ENCODE assay signal across 21 cellular contexts in the genomic region with DNA sequence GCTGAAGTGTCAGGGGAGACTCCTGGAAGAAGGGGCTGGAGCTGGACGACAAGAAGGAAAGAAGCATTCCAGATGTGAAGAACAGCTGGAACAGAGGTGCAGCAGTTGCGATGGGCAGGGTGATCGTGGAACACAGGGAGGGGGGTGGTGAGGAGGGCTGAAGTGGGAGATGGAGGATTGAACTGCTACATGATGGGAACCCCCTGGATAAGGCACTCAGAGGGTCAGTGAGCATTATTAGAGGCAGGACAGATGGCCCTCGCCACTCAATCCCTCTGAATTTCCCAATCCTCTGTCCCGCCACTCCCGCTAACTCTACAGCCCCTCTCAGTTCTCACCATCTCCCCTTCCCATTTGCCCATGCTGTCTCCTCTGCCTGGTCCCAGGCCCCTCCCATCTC. TPM values are rescaled to one million over a fixed set of nuclear protein-coding genes. Genes with fewer than 3 reads are reported as not detected.
DNase-seq lines count a peak whose midpoint lies in the region; ATAC-seq and TF ChIP-seq lines count a peak whose summit lies in the region.
"Had no signal": no experiment of that assay in that cellular context is flagged by ENCODE, and none has a peak within 500 bp of the region (broad histone marks: within the 10 kb centered on the region; RNA-seq: fewer than 3 reads in every experiment).

No MANE protein-coding gene starts in this region.

- TF ChIP-seq EP300 in upper lobe of left lung (IDR thresholded peaks at IDR 0.05): no peak

- TF ChIP-seq CTCF in HFFc6 (IDR thresholded peaks at IDR 0.05) (no peak), nephron (IDR thresholded peaks at IDR 0.05; ENCODE audit: unreplicated experiment in 3 of 3) (no peak), upper lobe of left lung (IDR thresholded peaks at IDR 0.05) (no peak)

- H3K9me3 Mint-ChIP-seq in HFFc6 (no peaks in the 10 kb centered on the region), nephron (no peaks in the 10 kb centered on the region)
- no peaks in the 10 kb centered on the region for H3K9me3 Mint-ChIP-seq in central memory CD8-positive, alpha-beta T cell
- H3K9me3 Mint-ChIP-seq: T-cell had no signal

- 82 to 86% methylated on average over 6 of the region's 6 CpGs for WGBS in upper lobe of left lung, 2 donors

- no peak for ATAC-seq in central memory CD8-positive, alpha-beta T cell (replicated peaks; ENCODE audit: extremely low read depth, poor library complexity, severe bottlenecking)
- ATAC-seq in upper lobe of left lung (ENCODE audit: low FRiP score in 2 of 2) (no peak), left colon (no peak)
- ATAC-seq: HCT116, PC-3 had no signal

- H3K4me3 Mint-ChIP-seq in HFFc6 (no peak overlapping the region), nephron (no peak overlapping the region)
- no peak overlapping the region for H3K4me3 Mint-ChIP-seq in central memory CD8-positive, alpha-beta T cell
- H3K4me3 Mint-ChIP-seq: activated CD8-positive, alpha-beta memory T cell treated with anti-CD3 and anti-CD28 coated beads, Interleukin-2, amount 10 ng/mL, durations not matched to agents 7 days and 5 days; activated naive CD8-positive, alpha-beta T cell; T-cell had no signal

- H3K36me3 ChIP-seq in upper lobe of left lung: peaks cover 11 to 37% (median 31%) of the 10 kb centered on the region in 4 donors

- peaks cover 15 to 28% (median 20%) of the 10 kb centered on the region in 4 donors for H3K4me1 ChIP-seq in upper lobe of left lung

- intact Hi-C loops in left colon (cut with DNase I, micrococcal nuclease): no loop called here

- H3K9me3 ChIP-seq in upper lobe of left lung: no peaks in the 10 kb centered on the region

- H3K4me1 Mint-ChIP-seq in HFFc6 (ENCODE audit: low read depth) (peaks cover 40% of the 10 kb centered on the region), nephron (peaks cover 20% of the 10 kb centered on the region)
- H3K4me1 Mint-ChIP-seq in central memory CD8-positive, alpha-beta T cell: peaks cover 10% of the 10 kb centered on the region

- H3K27ac Mint-ChIP-seq in HFFc6 (peak overlapping the region; percentile 35), nephron (peak overlapping the region; percentile 34 to 66 (median 37))
- H3K27ac Mint-ChIP-seq in central memory CD8-positive, alpha-beta T cell (ENCODE audit: low read depth): peak overlapping the region; percentile 78
- H3K27ac Mint-ChIP-seq: activated CD8-positive, alpha-beta memory T cell treated with anti-CD3 and anti-CD28 coated beads, Interleukin-2, amount 10 ng/mL, durations not matched to agents 7 days and 5 days; activated naive CD8-positive, alpha-beta T cell; T-cell had no signal

- peak overlapping the region; percentile 61 to 72 (median 70) for H3K27ac ChIP-seq in upper lobe of left lung
- H3K27ac ChIP-seq: HL-60 had no signal

- H3K4me3 ChIP-seq in upper lobe of left lung: no peak overlapping the region

- DNase-seq in HFFc6 (no peak), upper lobe of left lung (no peak), left colon (no peak), mucosa of gallbladder (ENCODE audit: low spot score) (no peak)
- DNase-seq in central memory CD8-positive, alpha-beta T cell (ENCODE audit: low spot score in 2 of 2): no peak
- DNase-seq in activated CD8-positive, alpha-beta memory T cell treated with anti-CD3 and anti-CD28 coated beads, Interleukin-2, amount 50 U/mL, for 4 hours: no peak
- DNase-seq: activated CD8-positive, alpha-beta memory T cell treated with anti-CD3 and anti-CD28 coated beads, Interleukin-2, amount 10 ng/mL, durations not matched to agents 7 days and 5 days; COR-L47; DND-41; NCI-H146; NCI-H2171; NCI-H748 treated with DMSO at 0.1 percent for 48 hours; occipital lobe; PC-3; retina; SHP77 treated with DMSO at 0.1 percent for 48 hours had no signal

- TF ChIP-seq POLR2A in upper lobe of left lung (IDR thresholded peaks at IDR 0.05): no peak

- H3K27me3 ChIP-seq in upper lobe of left lung: no peaks in the 10 kb centered on the region

- peaks cover 20% of the 10 kb centered on the region for H3K27me3 Mint-ChIP-seq in HFFc6 (ENCODE audit: insufficient read depth)
- H3K27me3 Mint-ChIP-seq in central memory CD8-positive, alpha-beta T cell: no peaks in the 10 kb centered on the region
- H3K27me3 Mint-ChIP-seq in nephron (ENCODE audit: low read depth): no peaks in the 10 kb centered on the region

- peaks cover 24% of the 10 kb centered on the region for H3K36me3 Mint-ChIP-seq in HFFc6 (ENCODE audit: low read depth)
- peaks cover 7% of the 10 kb centered on the region for H3K36me3 Mint-ChIP-seq in central memory CD8-positive, alpha-beta T cell (ENCODE audit: insufficient read depth)
- H3K36me3 Mint-ChIP-seq in nephron (ENCODE audit: low read depth): peaks cover 30% of the 10 kb centered on the region
- H3K36me3 Mint-ChIP-seq: activated CD8-positive, alpha-beta memory T cell treated with anti-CD3 and anti-CD28 coated beads, Interleukin-2, amount 10 ng/mL, durations not matched to agents 7 days and 5 days; activated naive CD8-positive, alpha-beta T cell had no signal

RNA-seq across cellular contexts. Expression of a gene that starts 14.0 kb away (rescaled TPM):
- 100 to 1,000 TPM; 527 to 680 (median 557) TPM for total RNA-seq in HFFc6 (2021; fragmentation: NEBNext Ultra II Directional; extraction: Animal tissue kit (Norgen Biotek cat#: 25700))
- total RNA-seq in upper lobe of left lung (100 to 1,000 TPM in 5 of 6 donors, 10 to 100 TPM in 1; 95.9 to 266 (median 145) TPM), left colon (10 to 100 TPM; 24.0 to 41.5 TPM), mucosa of gallbladder (141 TPM)

RNA-seq across cellular contexts. Expression of a gene that starts 50.3 kb away (rescaled TPM):
- 1 to 10 TPM; 2.5 to 5.7 (median 4.2) TPM for total RNA-seq in HFFc6 (2021; fragmentation: NEBNext Ultra II Directional; extraction: Animal tissue kit (Norgen Biotek cat#: 25700))
- total RNA-seq in upper lobe of left lung: 10 to 100 TPM in 4 of 6 donors, 1 to 10 TPM in 2; 5.7 to 34.6 (median 14.0) TPM
- 1 to 10 TPM; 3.3 to 4.0 TPM for total RNA-seq in left colon
- 16.7 TPM for total RNA-seq in mucosa of gallbladder
